In the genomic region with DNA sequence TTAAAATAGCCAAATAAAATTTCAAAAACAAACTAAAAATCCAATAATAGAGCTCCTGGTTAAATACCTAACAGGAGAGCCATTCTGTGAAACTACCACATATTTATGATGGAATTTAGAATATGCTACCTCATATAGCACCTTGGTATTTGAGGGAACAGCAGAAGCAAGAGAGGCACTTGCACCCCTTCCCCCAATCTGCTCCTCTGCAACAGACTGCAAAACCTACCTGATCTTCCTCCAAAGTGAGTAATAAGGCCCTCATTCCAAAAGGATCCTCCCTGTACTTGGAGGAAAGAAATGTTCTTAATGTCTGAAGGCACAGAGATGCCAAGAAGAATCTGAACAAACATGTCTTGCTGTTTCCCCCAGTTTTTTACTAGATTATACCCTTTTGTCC, we compare ENCODE assay signal across 18 cellular contexts. TPM values are rescaled to one million over a fixed set of nuclear protein-coding genes. Genes with fewer than 3 reads are reported as not detected.
DNase-seq lines count a peak whose midpoint lies in the region; ATAC-seq, FAIRE-seq and TF ChIP-seq lines count a peak whose summit lies in the region.
"Had no signal": no experiment of that assay in that cellular context is flagged by ENCODE, and none has a peak within 500 bp of the region (broad histone marks: within the 10 kb centered on the region; RNA-seq: fewer than 3 reads in every experiment).

No MANE protein-coding gene starts in this region.

- DNase-seq in NCI-H226 (peak; percentile 34), bronchial epithelial cell (ENCODE audit: low read depth) (peak; percentile 47), foreskin keratinocyte (peak in 1 of 2 donors; percentile 60), mesendoderm (peak; percentile 1), chondrocyte (ENCODE audit: low spot score) (no peak), NCI-H748 (lab: John Stamatoyannopoulos, UW; ENCODE audit: unreplicated experiment) (no peak)
- DNase-seq: 8988T; CD4-positive, alpha-beta memory T cell; DMS153; DMS79; GDM1 had no signal

- ATAC-seq in foreskin keratinocyte = peak; percentile 66
- ATAC-seq in GM18511 (IDR thresholded peaks at IDR 0.05; ENCODE audit: unreplicated experiment) = no peak
- ATAC-seq: HepG2 had no signal

- no peak overlapping the region for H3K9ac ChIP-seq in mesendoderm (ENCODE audit: low read length)
- H3K9ac ChIP-seq: BLaER1 had no signal

- peaks cover 22% of the 10 kb centered on the region for H3K4me1 Mint-ChIP-seq in chondrocyte (ENCODE audit: low read depth)
- H3K4me1 Mint-ChIP-seq: CD14-positive monocyte; CD4-positive, alpha-beta memory T cell had no signal

- H2BK120ac ChIP-seq in mesendoderm (ENCODE audit: low read depth, low read length) = no peak overlapping the region

- no peak overlapping the region for H2BK15ac ChIP-seq in mesendoderm (replicated peaks; ENCODE audit: low read depth)

- H4K8ac ChIP-seq in mesendoderm (ENCODE audit: low read depth, low read length) = no peak overlapping the region

- H3K9me3 Mint-ChIP-seq in chondrocyte (ENCODE audit: low read depth) = peaks cover 8% of the 10 kb centered on the region

- H3K4me3 Mint-ChIP-seq in chondrocyte (ENCODE audit: unreplicated experiment) = no peak overlapping the region
- H3K4me3 Mint-ChIP-seq: CD14-positive monocyte; CD4-positive, alpha-beta memory T cell had no signal

- no peaks in the 10 kb centered on the region for H3K27me3 ChIP-seq in bronchial epithelial cell (ENCODE audit: control insufficient read depth, insufficient read depth, low read length)
- H3K27me3 ChIP-seq in foreskin keratinocyte = no peaks in the 10 kb centered on the region
- no peaks in the 10 kb centered on the region for H3K27me3 ChIP-seq in mesendoderm (ENCODE audit: insufficient read depth, low read length, poor library complexity)
- H3K27me3 ChIP-seq: BLaER1 had no signal

- no peaks in the 10 kb centered on the region for H3K79me2 ChIP-seq in mesendoderm (ENCODE audit: control insufficient read depth, insufficient read depth, low read length)

- peaks cover 2% of the 10 kb centered on the region for H3K36me3 Mint-ChIP-seq in chondrocyte (ENCODE audit: low read depth)
- H3K36me3 Mint-ChIP-seq: CD14-positive monocyte; CD4-positive, alpha-beta memory T cell had no signal

- H3K56ac ChIP-seq in mesendoderm (ENCODE audit: low read length) = no peak overlapping the region

- H2BK5ac ChIP-seq in mesendoderm (ENCODE audit: low read length) = no peak overlapping the region

- no peak overlapping the region for H3K4me3 ChIP-seq in bronchial epithelial cell (ENCODE audit: low read depth, low read length)
- H3K4me3 ChIP-seq in mesendoderm (ENCODE audit: low read length) = no peak overlapping the region
- H3K4me3 ChIP-seq: BLaER1, HAP-1 had no signal

- H3K4ac ChIP-seq in mesendoderm (ENCODE audit: low read depth, low read length) = no peak overlapping the region

- H3K79me1 ChIP-seq in mesendoderm (ENCODE audit: low read length) = no peaks in the 10 kb centered on the region

- no peak for FAIRE-seq in bronchial epithelial cell (lab: Jason Lieb, UNC)
- FAIRE-seq: GM12892, GM18507, HepG2 had no signal

- H3K4me1 ChIP-seq in foreskin keratinocyte = peaks cover 18% of the 10 kb centered on the region
- no peaks in the 10 kb centered on the region for H3K4me1 ChIP-seq in mesendoderm (ENCODE audit: control insufficient read depth, low read depth, low read length)
- H3K4me1 ChIP-seq: BLaER1, HAP-1 had no signal

- H2AK5ac ChIP-seq in mesendoderm (ENCODE audit: low read length) = no peak overlapping the region

- H3K27ac ChIP-seq in foreskin keratinocyte (no peak overlapping the region), mesendoderm (ENCODE audit: low read depth, low read length) (no peak overlapping the region)
- H3K27ac ChIP-seq: BLaER1 had no signal

- H3K23ac ChIP-seq in mesendoderm (ENCODE audit: low read length) = no peak overlapping the region

- H3K18ac ChIP-seq in mesendoderm (ENCODE audit: low read length) = no peak overlapping the region

- no peak overlapping the region for H3K4me2 ChIP-seq in mesendoderm (ENCODE audit: low read length)
- H3K4me2 ChIP-seq: BLaER1 had no signal

- peaks cover 2% of the 10 kb centered on the region for H3K27me3 Mint-ChIP-seq in chondrocyte (ENCODE audit: low read depth)

- no peak overlapping the region for H3K27ac Mint-ChIP-seq in chondrocyte (ENCODE audit: unreplicated experiment)
- H3K27ac Mint-ChIP-seq: CD14-positive monocyte; CD4-positive, alpha-beta memory T cell had no signal

- H4K5ac ChIP-seq in mesendoderm (ENCODE audit: low read length) = no peak overlapping the region

- no peak for TF ChIP-seq CTCF in bronchial epithelial cell (IDR thresholded peaks at IDR 0.05; ENCODE audit: insufficient read depth, low read length, severe bottlenecking)
- TF ChIP-seq CTCF in foreskin keratinocyte (conservative IDR thresholded peaks at IDR 0.05) = no peak
- TF ChIP-seq CTCF in chondrocyte (IDR thresholded peaks at IDR 0.05) = no peak

- H3K36me3 ChIP-seq in bronchial epithelial cell (ENCODE audit: control insufficient read depth, insufficient read depth, low read length) (no peaks in the 10 kb centered on the region), mesendoderm (ENCODE audit: control insufficient read depth, insufficient read depth, low read length) (no peaks in the 10 kb centered on the region)
- H3K36me3 ChIP-seq: BLaER1, HAP-1 had no signal

RNA-seq across cellular contexts. Expression of a gene that starts 28.1 kb away (rescaled TPM):
- total RNA-seq in bronchial epithelial cell (2.6 and 4.6 TPM in 2 replicates), foreskin keratinocyte (8.1 TPM in 2 replicates), chondrocyte (9.9 to 17.6 TPM (median 10.6 TPM) in 3 replicates)
- 3.2 and 3.9 TPM in 2 replicates for polyA plus RNA-seq in foreskin keratinocyte
- 15.8 TPM for polyA plus RNA-seq in mesendoderm (2013, experiment 1 of 2)
- 14.8 TPM for polyA plus RNA-seq in mesendoderm (2013, experiment 2 of 2)

Comparison
In these comparisons a context has a peak if more than half of its experiments do, and no peak if none do; other contexts are left out.
1. DNase-seq: peak in NCI-H226 (single experiment), bronchial epithelial cell (single experiment) and mesendoderm (single experiment); none in chondrocyte (single experiment) and NCI-H748 (single experiment).